Comparison of ENCODE assay signal across 14 cellular contexts in genomic region chr15:83848315-83849050, GRCh38.
DNase-seq lines count a peak whose midpoint lies in the region; ATAC-seq and TF ChIP-seq lines count a peak whose summit lies in the region.
"Had no signal": no experiment of that assay in that cellular context is flagged by ENCODE, and none has a peak within 500 bp of the region (broad histone marks: within the 10 kb centered on the region; RNA-seq: fewer than 3 reads in every experiment).

No MANE protein-coding gene starts in this region.

- H3K9me3 Mint-ChIP-seq in activated CD4-positive, alpha-beta T cell treated with anti-CD3 and anti-CD28 coated beads, Interleukin-2, amount 10 ng/mL, durations not matched to agents 7 days and 5 days = no peaks in the 10 kb centered on the region
- H3K9me3 Mint-ChIP-seq: naive thymus-derived CD8-positive, alpha-beta T cell had no signal

- CTCF ChIA-PET in AG04450 (lab: Charles Lee) = no interaction called here
- CTCF ChIA-PET in activated CD4-positive, alpha-beta T cell treated with anti-CD3 and anti-CD28 coated beads, Interleukin-2, amount 10 ng/mL, durations not matched to agents 7 days and 5 days (lab: Charles Lee) = no interaction called here

- peak overlapping the region; percentile 49 for H3K27ac ChIP-seq in AG04450 (ENCODE audit: low read depth, low read length)

- POLR2A ChIA-PET in AG04450 (lab: Yijun Ruan, JAX) = no interaction called here
- POLR2A ChIA-PET in activated CD4-positive, alpha-beta T cell treated with anti-CD3 and anti-CD28 coated beads, Interleukin-2, amount 10 ng/mL, durations not matched to agents 7 days and 5 days (lab: Charles Lee) = no interaction called here

- H3K27ac Mint-ChIP-seq in activated CD4-positive, alpha-beta T cell treated with anti-CD3 and anti-CD28 coated beads, Interleukin-2, amount 10 ng/mL, durations not matched to agents 7 days and 5 days = no peak overlapping the region
- H3K27ac Mint-ChIP-seq: activated naive CD8-positive, alpha-beta T cell; naive thymus-derived CD8-positive, alpha-beta T cell had no signal

- no peaks in the 10 kb centered on the region for H3K27me3 Mint-ChIP-seq in activated CD4-positive, alpha-beta T cell treated with anti-CD3 and anti-CD28 coated beads, Interleukin-2, amount 10 ng/mL, durations not matched to agents 7 days and 5 days

- ATAC-seq in HG02798 (IDR thresholded peaks at IDR 0.05; ENCODE audit: poor library complexity, unreplicated experiment) (no peak), HG03378 (IDR thresholded peaks at IDR 0.05; ENCODE audit: unreplicated experiment) (no peak)
- ATAC-seq: naive thymus-derived CD8-positive, alpha-beta T cell had no signal

- H3K27me3 ChIP-seq in AG04450 (ENCODE audit: control insufficient read depth, insufficient read depth, low read length) = no peaks in the 10 kb centered on the region
- H3K27me3 ChIP-seq: gastrocnemius medialis had no signal

- no peaks in the 10 kb centered on the region for H3K9me3 ChIP-seq in AG04450 (ENCODE audit: control insufficient read depth, insufficient read depth, low read length)
- H3K9me3 ChIP-seq: Caco-2, gastrocnemius medialis had no signal

- no peak overlapping the region for H3K4me3 Mint-ChIP-seq in activated CD4-positive, alpha-beta T cell treated with anti-CD3 and anti-CD28 coated beads, Interleukin-2, amount 10 ng/mL, durations not matched to agents 7 days and 5 days
- H3K4me3 Mint-ChIP-seq: activated naive CD8-positive, alpha-beta T cell; naive thymus-derived CD8-positive, alpha-beta T cell had no signal

- H3K4me3 ChIP-seq in AG04450 (ENCODE audit: low read depth, low read length) = no peak overlapping the region
- H3K4me3 ChIP-seq: gastrocnemius medialis had no signal

- no peak for TF ChIP-seq CTCF in AG04450 (IDR thresholded peaks at IDR 0.05; ENCODE audit: low read depth, low read length)

- no peaks in the 10 kb centered on the region for H3K36me3 Mint-ChIP-seq in activated CD4-positive, alpha-beta T cell treated with anti-CD3 and anti-CD28 coated beads, Interleukin-2, amount 10 ng/mL, durations not matched to agents 7 days and 5 days (ENCODE audit: low read depth)
- H3K36me3 Mint-ChIP-seq: activated naive CD8-positive, alpha-beta T cell; naive thymus-derived CD8-positive, alpha-beta T cell had no signal

- DNase-seq in AG04450 (ENCODE audit: low read depth, low spot score) (peak; percentile 86), HT1080 (ENCODE audit: low read depth) (peak; percentile 89), dermis blood vessel endothelial cell (peak; percentile 0), left kidney (ENCODE audit: low read depth, low spot score) (peak; percentile 39)
- no peak for DNase-seq in stimulated activated CD4-positive, alpha-beta T cell treated with anti-CD3 and anti-CD28 coated beads, Interleukin-4, amount 100 ng/mL, for 4 hours
- DNase-seq in activated CD4-positive, alpha-beta T cell treated with anti-CD3 and anti-CD28 coated beads, Interleukin-2, amount 10 ng/mL, durations not matched to agents 7 days and 5 days = no peak
- DNase-seq: Caco-2; gastrocnemius medialis; naive thymus-derived CD8-positive, alpha-beta T cell; NCI-H1694 treated with DMSO at 0.1 percent for 48 hours; stimulated activated CD4-positive, alpha-beta T cell treated with anti-CD3 and anti-CD28 coated beads, Interleukin-4, amount 100 ng/mL, for 1 hour had no signal

- H3K4me1 Mint-ChIP-seq in activated CD4-positive, alpha-beta T cell treated with anti-CD3 and anti-CD28 coated beads, Interleukin-2, amount 10 ng/mL, durations not matched to agents 7 days and 5 days = no peaks in the 10 kb centered on the region
- H3K4me1 Mint-ChIP-seq: naive thymus-derived CD8-positive, alpha-beta T cell had no signal

Comparison
In these comparisons a context has a peak if more than half of its experiments do, and no peak if none do; other contexts are left out.
1. DNase-seq: peak in AG04450 (single experiment), HT1080 (single experiment), dermis blood vessel endothelial cell (single experiment) and left kidney (single experiment); none in stimulated activated CD4-positive, alpha-beta T cell treated with anti-CD3 and anti-CD28 coated beads, Interleukin-4, amount 100 ng/mL, for 4 hours (0 of 2) and activated CD4-positive, alpha-beta T cell treated with anti-CD3 and anti-CD28 coated beads, Interleukin-2, amount 10 ng/mL, durations not matched to agents 7 days and 5 days (single experiment).